ENCODE assay signal across 2 cellular contexts in the genomic region with DNA sequence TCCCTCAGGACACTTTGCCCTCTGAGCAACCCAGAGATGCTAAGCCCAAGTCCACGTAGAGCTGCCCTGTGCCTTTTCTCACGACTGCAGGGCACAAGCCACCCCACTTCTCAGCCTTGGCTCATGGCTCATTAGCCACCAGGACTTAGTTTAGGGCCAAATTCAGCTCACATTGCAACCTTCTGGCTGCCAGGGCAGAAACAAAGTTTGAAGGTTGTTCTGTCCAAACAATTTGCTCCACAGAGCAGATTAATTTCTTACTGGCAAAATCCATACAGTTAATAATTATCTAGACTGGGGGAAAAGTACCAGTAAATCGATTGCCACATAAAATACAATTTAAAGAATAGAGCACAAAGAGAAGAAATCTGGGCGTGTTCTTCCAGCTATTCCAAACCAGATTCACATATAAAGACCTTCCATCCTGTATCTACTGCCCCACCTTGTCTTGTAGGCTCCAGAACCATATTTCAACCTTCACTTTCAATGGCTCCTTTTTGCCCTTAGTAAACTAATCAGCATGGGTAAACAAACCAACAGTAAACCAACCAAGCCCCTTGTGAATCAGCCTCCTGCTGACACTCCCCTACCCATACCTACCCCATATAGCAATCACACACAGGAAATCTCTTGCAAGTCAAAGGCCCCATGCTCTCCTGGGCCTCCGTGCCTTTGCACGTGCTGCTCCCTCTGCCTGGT.
A peak's percentile ranks its signal among the peaks of the same experiment; 100 is the strongest.
TF ChIP-seq lines count a peak whose summit lies in the region.

No MANE protein-coding gene starts in this region.

TF ChIP-seq in GM23338, 12 proteins besides CTCF, POLR2A, EP300 and RAD21:
- TF ChIP-seq, protein P1, sequence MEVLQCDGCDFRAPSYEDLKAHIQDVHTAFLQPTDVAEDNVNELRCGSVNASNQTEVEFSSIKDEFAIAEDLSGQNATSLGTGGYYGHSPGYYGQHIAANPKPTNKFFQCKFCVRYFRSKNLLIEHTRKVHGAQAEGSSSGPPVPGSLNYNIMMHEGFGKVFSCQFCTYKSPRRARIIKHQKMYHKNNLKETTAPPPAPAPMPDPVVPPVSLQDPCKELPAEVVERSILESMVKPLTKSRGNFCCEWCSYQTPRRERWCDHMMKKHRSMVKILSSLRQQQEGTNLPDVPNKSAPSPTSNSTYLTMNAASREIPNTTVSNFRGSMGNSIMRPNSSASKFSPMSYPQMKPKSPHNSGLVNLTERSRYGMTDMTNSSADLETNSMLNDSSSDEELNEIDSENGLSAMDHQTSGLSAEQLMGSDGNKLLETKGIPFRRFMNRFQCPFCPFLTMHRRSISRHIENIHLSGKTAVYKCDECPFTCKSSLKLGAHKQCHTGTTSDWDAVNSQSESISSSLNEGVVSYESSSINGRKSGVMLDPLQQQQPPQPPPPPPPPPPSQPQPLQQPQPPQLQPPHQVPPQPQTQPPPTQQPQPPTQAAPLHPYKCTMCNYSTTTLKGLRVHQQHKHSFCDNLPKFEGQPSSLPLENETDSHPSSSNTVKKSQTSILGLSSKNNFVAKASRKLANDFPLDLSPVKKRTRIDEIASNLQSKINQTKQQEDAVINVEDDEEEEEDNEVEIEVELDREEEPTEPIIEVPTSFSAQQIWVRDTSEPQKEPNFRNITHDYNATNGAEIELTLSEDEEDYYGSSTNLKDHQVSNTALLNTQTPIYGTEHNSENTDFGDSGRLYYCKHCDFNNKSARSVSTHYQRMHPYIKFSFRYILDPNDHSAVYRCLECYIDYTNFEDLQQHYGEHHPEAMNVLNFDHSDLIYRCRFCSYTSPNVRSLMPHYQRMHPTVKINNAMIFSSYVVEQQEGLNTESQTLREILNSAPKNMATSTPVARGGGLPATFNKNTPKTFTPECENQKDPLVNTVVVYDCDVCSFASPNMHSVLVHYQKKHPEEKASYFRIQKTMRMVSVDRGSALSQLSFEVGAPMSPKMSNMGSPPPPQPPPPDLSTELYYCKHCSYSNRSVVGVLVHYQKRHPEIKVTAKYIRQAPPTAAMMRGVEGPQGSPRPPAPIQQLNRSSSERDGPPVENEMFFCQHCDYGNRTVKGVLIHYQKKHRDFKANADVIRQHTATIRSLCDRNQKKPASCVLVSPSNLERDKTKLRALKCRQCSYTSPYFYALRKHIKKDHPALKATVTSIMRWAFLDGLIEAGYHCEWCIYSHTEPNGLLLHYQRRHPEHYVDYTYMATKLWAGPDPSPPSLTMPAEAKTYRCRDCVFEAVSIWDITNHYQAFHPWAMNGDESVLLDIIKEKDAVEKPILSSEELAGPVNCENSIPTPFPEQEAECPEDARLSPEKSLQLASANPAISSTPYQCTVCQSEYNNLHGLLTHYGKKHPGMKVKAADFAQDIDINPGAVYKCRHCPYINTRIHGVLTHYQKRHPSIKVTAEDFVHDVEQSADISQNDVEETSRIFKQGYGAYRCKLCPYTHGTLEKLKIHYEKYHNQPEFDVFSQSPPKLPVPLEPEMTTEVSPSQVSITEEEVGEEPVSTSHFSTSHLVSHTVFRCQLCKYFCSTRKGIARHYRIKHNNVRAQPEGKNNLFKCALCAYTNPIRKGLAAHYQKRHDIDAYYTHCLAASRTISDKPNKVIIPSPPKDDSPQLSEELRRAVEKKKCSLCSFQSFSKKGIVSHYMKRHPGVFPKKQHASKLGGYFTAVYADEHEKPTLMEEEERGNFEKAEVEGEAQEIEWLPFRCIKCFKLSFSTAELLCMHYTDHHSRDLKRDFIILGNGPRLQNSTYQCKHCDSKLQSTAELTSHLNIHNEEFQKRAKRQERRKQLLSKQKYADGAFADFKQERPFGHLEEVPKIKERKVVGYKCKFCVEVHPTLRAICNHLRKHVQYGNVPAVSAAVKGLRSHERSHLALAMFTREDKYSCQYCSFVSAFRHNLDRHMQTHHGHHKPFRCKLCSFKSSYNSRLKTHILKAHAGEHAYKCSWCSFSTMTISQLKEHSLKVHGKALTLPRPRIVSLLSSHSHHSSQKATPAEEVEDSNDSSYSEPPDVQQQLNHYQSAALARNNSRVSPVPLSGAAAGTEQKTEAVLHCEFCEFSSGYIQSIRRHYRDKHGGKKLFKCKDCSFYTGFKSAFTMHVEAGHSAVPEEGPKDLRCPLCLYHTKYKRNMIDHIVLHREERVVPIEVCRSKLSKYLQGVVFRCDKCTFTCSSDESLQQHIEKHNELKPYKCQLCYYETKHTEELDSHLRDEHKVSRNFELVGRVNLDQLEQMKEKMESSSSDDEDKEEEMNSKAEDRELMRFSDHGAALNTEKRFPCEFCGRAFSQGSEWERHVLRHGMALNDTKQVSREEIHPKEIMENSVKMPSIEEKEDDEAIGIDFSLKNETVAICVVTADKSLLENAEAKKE (CRISPR knock-in tag; IDR thresholded peaks at IDR 0.05): no peak

TF ChIP-seq in HepG2, 621 proteins besides CTCF, POLR2A, EP300 and RAD21 (continued from another document and continues in another):
- TF ChIP-seq ETV5 (CRISPR knock-in tag; IDR thresholded peaks at IDR 0.05; ENCODE audit: borderline replicate concordance) (peak; percentile 77; the same call in 1 of the 2 replicates), ZNF335 (CRISPR knock-in tag; IDR thresholded peaks at IDR 0.05) (0 out of 2 replicates have a peak, but pooled peaks have one; percentile 18), KMT2A (CRISPR knock-in tag; IDR thresholded peaks at IDR 0.05) (0 out of 2 replicates have a peak, but pooled peaks have one; percentile 42), KDM4B (CRISPR knock-in tag; IDR thresholded peaks at IDR 0.05) (no peak), ZBTB7A (CRISPR knock-in tag; IDR thresholded peaks at IDR 0.05) (peak; percentile 74; the same call in 1 of the 2 replicates), ZNF121 (CRISPR knock-in tag; IDR thresholded peaks at IDR 0.05) (0 out of 2 replicates have a peak, but pooled peaks have one; percentile 5), MED8 (CRISPR knock-in tag; IDR thresholded peaks at IDR 0.05; ENCODE audit: insufficient replicate concordance) (peak; percentile 39), CREM (IDR thresholded peaks at IDR 0.05) (peak; percentile 56; the same call in 1 of the 2 replicates), CREM (CRISPR knock-in tag; IDR thresholded peaks at IDR 0.05) (no peak), ZFX (CRISPR knock-in tag; IDR thresholded peaks at IDR 0.05; ENCODE audit: low read depth) (peak; percentile 85), KDM6A (CRISPR knock-in tag; IDR thresholded peaks at IDR 0.05; ENCODE audit: low read depth) (peak; percentile 69), FOXP1 (IDR thresholded peaks at IDR 0.05) (peak; percentile 72), FOXP1 (CRISPR knock-in tag; IDR thresholded peaks at IDR 0.05) (peak; percentile 89), PCBP2 (optimal IDR thresholded peaks at IDR 0.05; ENCODE audit: low read depth, low read length, poor library complexity, severe bottlenecking) (no peak), ZNF510 (CRISPR knock-in tag; IDR thresholded peaks at IDR 0.05; ENCODE audit: low read depth) (0 out of 2 replicates have a peak, but pooled peaks have one; percentile 55), EHMT2 (IDR thresholded peaks at IDR 0.05; ENCODE audit: borderline replicate concordance, low read depth, low read length) (peak; percentile 85; the same call in 1 of the 2 replicates), ZNF292 (CRISPR knock-in tag; IDR thresholded peaks at IDR 0.05; ENCODE audit: borderline replicate concordance, low read depth) (peak; percentile 39; the same call in 1 of the 2 replicates), ZSCAN20 (CRISPR knock-in tag; IDR thresholded peaks at IDR 0.05; ENCODE audit: borderline replicate concordance) (no peak; the same call in 1 of the 2 replicates), MIXL1 (CRISPR knock-in tag; IDR thresholded peaks at IDR 0.05) (peak; percentile 89), PITX1 (CRISPR knock-in tag; IDR thresholded peaks at IDR 0.05) (peak; percentile 45), ELF1 (CRISPR knock-in tag; IDR thresholded peaks at IDR 0.05) (0 out of 2 replicates have a peak, but pooled peaks have one; percentile 8), ASH2L (IDR thresholded peaks at IDR 0.05; ENCODE audit: insufficient read length, low read depth, low read length) (peak; percentile 71), NFKBIZ (CRISPR knock-in tag; IDR thresholded peaks at IDR 0.05) (0 out of 2 replicates have a peak, but pooled peaks have one; percentile 44), CCDC6 (CRISPR knock-in tag; IDR thresholded peaks at IDR 0.05) (peak; percentile 44; the same call in 1 of the 2 replicates), ZNF788 (CRISPR knock-in tag; IDR thresholded peaks at IDR 0.05; ENCODE audit: borderline replicate concordance) (peak; percentile 57; the same call in 1 of the 2 replicates), ZNF777 (CRISPR knock-in tag; IDR thresholded peaks at IDR 0.05) (0 out of 2 replicates have a peak, but pooled peaks have one; percentile 38), HNRNPH1 (optimal IDR thresholded peaks at IDR 0.05; ENCODE audit: low read depth, low read length) (no peak), ZNF713 (CRISPR knock-in tag; IDR thresholded peaks at IDR 0.05) (no peak), ZNF317 (CRISPR knock-in tag; IDR thresholded peaks at IDR 0.05) (peak; percentile 87)
- TF ChIP-seq, protein P2, sequence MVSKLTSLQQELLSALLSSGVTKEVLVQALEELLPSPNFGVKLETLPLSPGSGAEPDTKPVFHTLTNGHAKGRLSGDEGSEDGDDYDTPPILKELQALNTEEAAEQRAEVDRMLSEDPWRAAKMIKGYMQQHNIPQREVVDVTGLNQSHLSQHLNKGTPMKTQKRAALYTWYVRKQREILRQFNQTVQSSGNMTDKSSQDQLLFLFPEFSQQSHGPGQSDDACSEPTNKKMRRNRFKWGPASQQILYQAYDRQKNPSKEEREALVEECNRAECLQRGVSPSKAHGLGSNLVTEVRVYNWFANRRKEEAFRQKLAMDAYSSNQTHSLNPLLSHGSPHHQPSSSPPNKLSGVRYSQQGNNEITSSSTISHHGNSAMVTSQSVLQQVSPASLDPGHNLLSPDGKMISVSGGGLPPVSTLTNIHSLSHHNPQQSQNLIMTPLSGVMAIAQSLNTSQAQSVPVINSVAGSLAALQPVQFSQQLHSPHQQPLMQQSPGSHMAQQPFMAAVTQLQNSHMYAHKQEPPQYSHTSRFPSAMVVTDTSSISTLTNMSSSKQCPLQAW (CRISPR knock-in tag; IDR thresholded peaks at IDR 0.05): peak; percentile 73
- TF ChIP-seq, protein P3, sequence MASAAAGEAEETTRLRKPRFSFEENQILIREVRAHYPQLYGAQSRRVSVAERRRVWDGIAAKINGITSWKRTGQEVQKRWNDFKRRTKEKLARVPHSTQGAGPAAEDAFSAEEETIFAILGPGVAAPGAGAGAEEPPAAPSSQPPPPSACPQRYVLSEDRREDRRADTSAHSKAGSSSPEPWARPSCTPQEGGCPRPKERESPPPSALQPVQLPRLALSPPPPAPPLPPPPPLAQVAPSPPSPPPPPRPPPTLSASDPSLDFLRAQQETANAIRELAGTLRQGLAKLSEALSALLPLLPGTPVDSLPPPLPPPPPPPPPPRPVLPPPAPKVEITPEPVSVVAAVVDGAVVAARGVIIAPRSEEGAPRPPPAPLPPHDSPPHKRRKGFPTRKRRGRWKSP (CRISPR knock-in tag; IDR thresholded peaks at IDR 0.05): peak; percentile 71; the same call in 1 of the 2 replicates
- TF ChIP-seq, protein P4, sequence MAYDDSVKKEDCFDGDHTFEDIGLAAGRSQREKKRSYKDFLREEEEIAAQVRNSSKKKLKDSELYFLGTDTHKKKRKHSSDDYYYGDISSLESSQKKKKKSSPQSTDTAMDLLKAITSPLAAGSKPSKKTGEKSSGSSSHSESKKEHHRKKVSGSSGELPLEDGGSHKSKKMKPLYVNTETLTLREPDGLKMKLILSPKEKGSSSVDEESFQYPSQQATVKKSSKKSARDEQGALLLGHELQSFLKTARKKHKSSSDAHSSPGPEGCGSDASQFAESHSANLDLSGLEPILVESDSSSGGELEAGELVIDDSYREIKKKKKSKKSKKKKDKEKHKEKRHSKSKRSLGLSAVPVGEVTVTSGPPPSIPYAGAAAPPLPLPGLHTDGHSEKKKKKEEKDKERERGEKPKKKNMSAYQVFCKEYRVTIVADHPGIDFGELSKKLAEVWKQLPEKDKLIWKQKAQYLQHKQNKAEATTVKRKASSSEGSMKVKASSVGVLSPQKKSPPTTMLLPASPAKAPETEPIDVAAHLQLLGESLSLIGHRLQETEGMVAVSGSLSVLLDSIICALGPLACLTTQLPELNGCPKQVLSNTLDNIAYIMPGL (CRISPR knock-in tag; IDR thresholded peaks at IDR 0.05; ENCODE audit: borderline replicate concordance in 1 of 2, low read depth in 1 of 2): 0 out of 4 replicates have a peak, but pooled peaks of 1 of the 2 experiments have one; percentile 19
- TF ChIP-seq, protein P5, sequence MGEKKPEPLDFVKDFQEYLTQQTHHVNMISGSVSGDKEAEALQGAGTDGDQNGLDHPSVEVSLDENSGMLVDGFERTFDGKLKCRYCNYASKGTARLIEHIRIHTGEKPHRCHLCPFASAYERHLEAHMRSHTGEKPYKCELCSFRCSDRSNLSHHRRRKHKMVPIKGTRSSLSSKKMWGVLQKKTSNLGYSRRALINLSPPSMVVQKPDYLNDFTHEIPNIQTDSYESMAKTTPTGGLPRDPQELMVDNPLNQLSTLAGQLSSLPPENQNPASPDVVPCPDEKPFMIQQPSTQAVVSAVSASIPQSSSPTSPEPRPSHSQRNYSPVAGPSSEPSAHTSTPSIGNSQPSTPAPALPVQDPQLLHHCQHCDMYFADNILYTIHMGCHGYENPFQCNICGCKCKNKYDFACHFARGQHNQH (CRISPR knock-in tag; IDR thresholded peaks at IDR 0.05): peak; percentile 37
- TF ChIP-seq, protein P6, sequence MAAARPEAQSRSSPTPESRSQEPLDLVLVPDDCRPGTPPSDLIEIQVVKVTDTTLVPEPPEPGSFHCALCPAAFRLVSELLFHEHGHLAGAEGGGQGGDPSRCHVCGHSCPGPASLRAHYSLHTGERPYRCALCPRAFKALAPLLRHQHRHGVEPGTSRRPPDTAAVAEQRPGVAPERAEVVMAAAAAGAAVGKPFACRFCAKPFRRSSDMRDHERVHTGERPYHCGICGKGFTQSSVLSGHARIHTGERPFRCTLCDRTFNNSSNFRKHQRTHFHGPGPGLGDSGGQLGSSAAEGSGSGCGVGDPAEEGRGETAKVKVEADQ (CRISPR knock-in tag; IDR thresholded peaks at IDR 0.05; ENCODE audit: borderline replicate concordance): peak; percentile 70; the same call in 1 of the 2 replicates
- TF ChIP-seq, protein P7, sequence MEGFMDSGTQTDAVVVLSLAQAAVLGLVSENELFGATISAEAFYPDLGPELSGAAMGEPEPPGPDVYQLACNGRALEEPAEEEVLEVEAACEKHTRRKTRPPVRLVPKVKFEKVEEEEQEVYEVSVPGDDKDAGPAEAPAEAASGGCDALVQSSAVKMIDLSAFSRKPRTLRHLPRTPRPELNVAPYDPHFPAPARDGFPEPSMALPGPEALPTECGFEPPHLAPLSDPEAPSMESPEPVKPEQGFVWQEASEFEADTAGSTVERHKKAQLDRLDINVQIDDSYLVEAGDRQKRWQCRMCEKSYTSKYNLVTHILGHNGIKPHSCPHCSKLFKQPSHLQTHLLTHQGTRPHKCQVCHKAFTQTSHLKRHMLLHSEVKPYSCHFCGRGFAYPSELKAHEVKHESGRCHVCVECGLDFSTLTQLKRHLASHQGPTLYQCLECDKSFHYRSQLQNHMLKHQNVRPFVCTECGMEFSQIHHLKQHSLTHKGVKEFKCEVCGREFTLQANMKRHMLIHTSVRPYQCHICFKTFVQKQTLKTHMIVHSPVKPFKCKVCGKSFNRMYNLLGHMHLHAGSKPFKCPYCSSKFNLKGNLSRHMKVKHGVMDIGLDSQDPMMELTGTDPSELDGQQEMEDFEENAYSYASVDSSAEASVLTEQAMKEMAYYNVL (CRISPR knock-in tag; IDR thresholded peaks at IDR 0.05; ENCODE audit: borderline replicate concordance): peak; percentile 74; the same call in 1 of the 2 replicates
- TF ChIP-seq, protein P8, sequence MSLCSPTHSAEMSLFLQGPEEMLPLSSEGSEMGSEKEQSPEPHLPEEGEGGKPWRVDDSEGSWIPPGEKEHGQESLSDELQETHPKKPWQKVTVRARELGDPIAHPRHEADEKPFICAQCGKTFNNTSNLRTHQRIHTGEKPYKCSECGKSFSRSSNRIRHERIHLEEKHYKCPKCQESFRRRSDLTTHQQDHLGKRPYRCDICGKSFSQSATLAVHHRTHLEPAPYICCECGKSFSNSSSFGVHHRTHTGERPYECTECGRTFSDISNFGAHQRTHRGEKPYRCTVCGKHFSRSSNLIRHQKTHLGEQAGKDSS (CRISPR knock-in tag; IDR thresholded peaks at IDR 0.05; ENCODE audit: borderline replicate concordance, low read depth): no peak
- TF ChIP-seq, protein P9, sequence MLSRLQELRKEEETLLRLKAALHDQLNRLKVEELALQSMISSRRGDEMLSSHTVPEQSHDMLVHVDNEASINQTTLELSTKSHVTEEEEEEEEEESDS (CRISPR knock-in tag; IDR thresholded peaks at IDR 0.05; ENCODE audit: borderline replicate concordance): no peak
